Comparison of ENCODE assay signal across 1 cellular context in the genomic region with DNA sequence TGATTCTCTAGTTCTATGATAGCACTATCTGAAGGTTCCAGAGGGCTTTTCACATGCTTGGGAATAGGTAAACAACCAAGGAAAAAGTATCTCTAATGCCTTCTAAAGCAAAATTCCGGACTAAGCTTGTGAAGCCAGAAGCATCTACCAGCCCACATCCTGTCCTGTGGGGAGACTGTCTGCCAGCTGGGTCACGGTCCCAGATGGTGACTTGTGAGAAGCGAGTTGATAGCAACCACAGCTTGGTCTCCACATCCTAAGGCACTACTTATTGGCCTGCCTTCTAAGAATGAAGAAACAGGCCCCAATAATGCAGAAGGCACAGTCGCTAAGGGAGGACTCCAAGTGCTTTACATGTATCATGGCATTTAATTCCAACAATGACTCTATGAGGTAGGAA.
TF ChIP-seq lines count a peak whose summit lies in the region.

No MANE protein-coding gene starts in this region.

TF ChIP-seq in HepG2, 621 proteins besides CTCF, POLR2A, EP300 and RAD21 (continued from another document):
- TF ChIP-seq, protein P1, sequence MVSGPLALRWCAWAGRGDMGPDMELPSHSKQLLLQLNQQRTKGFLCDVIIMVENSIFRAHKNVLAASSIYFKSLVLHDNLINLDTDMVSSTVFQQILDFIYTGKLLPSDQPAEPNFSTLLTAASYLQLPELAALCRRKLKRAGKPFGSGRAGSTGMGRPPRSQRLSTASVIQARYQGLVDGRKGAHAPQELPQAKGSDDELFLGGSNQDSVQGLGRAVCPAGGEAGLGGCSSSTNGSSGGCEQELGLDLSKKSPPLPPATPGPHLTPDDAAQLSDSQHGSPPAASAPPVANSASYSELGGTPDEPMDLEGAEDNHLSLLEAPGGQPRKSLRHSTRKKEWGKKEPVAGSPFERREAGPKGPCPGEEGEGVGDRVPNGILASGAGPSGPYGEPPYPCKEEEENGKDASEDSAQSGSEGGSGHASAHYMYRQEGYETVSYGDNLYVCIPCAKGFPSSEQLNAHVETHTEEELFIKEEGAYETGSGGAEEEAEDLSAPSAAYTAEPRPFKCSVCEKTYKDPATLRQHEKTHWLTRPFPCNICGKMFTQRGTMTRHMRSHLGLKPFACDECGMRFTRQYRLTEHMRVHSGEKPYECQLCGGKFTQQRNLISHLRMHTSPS (CRISPR knock-in tag; IDR thresholded peaks at IDR 0.05; ENCODE audit: low read depth) = no peak
- TF ChIP-seq POLR2AphosphoS5 (IDR thresholded peaks at IDR 0.05; ENCODE audit: low read depth, low read length) = no peak
- no peak for TF ChIP-seq GATA4 (IDR thresholded peaks at IDR 0.05; ENCODE audit: borderline replicate concordance, low read depth)
- no peak for TF ChIP-seq TOPORS (CRISPR knock-in tag; IDR thresholded peaks at IDR 0.05)
- TF ChIP-seq ZNF260 (CRISPR knock-in tag; IDR thresholded peaks at IDR 0.05; ENCODE audit: borderline replicate concordance, low read depth) = no peak
- no peak for TF ChIP-seq PCBP2 (optimal IDR thresholded peaks at IDR 0.05; ENCODE audit: low read depth, low read length, poor library complexity, severe bottlenecking)
- TF ChIP-seq ZNF598 (CRISPR knock-in tag; IDR thresholded peaks at IDR 0.05; ENCODE audit: borderline replicate concordance) = no peak
- no peak for TF ChIP-seq ZBTB25 (CRISPR knock-in tag; IDR thresholded peaks at IDR 0.05)
- TF ChIP-seq, protein P2, sequence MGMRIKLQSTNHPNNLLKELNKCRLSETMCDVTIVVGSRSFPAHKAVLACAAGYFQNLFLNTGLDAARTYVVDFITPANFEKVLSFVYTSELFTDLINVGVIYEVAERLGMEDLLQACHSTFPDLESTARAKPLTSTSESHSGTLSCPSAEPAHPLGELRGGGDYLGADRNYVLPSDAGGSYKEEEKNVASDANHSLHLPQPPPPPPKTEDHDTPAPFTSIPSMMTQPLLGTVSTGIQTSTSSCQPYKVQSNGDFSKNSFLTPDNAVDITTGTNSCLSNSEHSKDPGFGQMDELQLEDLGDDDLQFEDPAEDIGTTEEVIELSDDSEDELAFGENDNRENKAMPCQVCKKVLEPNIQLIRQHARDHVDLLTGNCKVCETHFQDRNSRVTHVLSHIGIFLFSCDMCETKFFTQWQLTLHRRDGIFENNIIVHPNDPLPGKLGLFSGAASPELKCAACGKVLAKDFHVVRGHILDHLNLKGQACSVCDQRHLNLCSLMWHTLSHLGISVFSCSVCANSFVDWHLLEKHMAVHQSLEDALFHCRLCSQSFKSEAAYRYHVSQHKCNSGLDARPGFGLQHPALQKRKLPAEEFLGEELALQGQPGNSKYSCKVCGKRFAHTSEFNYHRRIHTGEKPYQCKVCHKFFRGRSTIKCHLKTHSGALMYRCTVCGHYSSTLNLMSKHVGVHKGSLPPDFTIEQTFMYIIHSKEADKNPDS (CRISPR knock-in tag; IDR thresholded peaks at IDR 0.05) = no peak
- no peak for TF ChIP-seq ZFP90 (CRISPR knock-in tag; IDR thresholded peaks at IDR 0.05; ENCODE audit: borderline replicate concordance)
- TF ChIP-seq, protein P3, sequence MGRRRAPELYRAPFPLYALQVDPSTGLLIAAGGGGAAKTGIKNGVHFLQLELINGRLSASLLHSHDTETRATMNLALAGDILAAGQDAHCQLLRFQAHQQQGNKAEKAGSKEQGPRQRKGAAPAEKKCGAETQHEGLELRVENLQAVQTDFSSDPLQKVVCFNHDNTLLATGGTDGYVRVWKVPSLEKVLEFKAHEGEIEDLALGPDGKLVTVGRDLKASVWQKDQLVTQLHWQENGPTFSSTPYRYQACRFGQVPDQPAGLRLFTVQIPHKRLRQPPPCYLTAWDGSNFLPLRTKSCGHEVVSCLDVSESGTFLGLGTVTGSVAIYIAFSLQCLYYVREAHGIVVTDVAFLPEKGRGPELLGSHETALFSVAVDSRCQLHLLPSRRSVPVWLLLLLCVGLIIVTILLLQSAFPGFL (CRISPR knock-in tag; IDR thresholded peaks at IDR 0.05) = no peak
- no peak for TF ChIP-seq ZNF431 (CRISPR knock-in tag; IDR thresholded peaks at IDR 0.05; ENCODE audit: borderline replicate concordance, low read depth)
- no peak for TF ChIP-seq ZNF510 (CRISPR knock-in tag; IDR thresholded peaks at IDR 0.05; ENCODE audit: low read depth)
- TF ChIP-seq, protein P4, sequence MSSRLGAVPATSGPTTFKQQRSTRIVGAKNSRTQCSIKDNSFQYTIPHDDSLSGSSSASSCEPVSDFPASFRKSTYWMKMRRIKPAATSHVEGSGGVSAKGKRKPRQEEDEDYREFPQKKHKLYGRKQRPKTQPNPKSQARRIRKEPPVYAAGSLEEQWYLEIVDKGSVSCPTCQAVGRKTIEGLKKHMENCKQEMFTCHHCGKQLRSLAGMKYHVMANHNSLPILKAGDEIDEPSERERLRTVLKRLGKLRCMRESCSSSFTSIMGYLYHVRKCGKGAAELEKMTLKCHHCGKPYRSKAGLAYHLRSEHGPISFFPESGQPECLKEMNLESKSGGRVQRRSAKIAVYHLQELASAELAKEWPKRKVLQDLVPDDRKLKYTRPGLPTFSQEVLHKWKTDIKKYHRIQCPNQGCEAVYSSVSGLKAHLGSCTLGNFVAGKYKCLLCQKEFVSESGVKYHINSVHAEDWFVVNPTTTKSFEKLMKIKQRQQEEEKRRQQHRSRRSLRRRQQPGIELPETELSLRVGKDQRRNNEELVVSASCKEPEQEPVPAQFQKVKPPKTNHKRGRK (CRISPR knock-in tag; IDR thresholded peaks at IDR 0.05) = no peak
- TF ChIP-seq, protein P5, sequence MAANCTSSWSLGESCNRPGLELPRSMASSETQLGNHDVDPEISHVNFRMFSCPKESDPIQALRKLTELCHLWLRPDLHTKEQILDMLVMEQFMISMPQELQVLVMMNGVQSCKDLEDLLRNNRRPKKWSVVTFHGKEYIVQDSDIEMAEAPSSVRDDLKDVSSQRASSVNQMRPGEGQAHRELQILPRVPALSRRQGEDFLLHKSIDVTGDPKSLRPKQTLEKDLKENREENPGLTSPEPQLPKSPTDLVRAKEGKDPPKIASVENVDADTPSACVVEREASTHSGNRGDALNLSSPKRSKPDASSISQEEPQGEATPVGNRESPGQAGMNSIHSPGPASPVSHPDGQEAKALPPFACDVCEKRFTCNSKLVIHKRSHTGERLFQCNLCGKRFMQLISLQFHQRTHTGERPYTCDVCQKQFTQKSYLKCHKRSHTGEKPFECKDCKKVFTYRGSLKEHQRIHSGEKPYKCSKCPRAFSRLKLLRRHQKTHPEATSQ (CRISPR knock-in tag; IDR thresholded peaks at IDR 0.05; ENCODE audit: borderline replicate concordance) = no peak
